ENCODE assay signal across 19 cellular contexts in the genomic region with DNA sequence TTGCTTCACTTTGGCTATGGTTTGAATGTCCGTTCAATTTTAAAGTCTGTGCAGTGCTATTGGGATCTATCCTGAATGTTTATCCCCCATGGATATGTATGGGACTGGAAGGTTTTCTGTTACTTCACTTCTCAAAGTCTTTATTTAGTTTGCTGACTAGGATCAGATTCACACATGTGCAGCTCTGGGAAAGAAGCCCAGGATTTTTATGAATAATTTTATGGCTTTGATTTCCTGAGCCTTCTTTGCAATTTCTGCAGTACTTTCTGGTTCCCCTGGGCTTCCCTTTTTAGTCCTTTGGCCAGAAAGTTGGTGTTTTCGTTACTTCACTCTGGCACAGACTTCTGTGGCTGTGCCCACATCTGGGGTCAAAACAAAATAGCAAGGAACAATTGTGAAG.
A peak's percentile ranks its signal among the peaks of the same experiment; 100 is the strongest.
DNase-seq lines count a peak whose midpoint lies in the region; ATAC-seq and TF ChIP-seq lines count a peak whose summit lies in the region.
"Had no signal": no experiment of that assay in that cellular context is flagged by ENCODE, and none has a peak within 500 bp of the region (broad histone marks: within the 10 kb centered on the region; RNA-seq: fewer than 3 reads in every experiment).

No MANE protein-coding gene starts in this region.

- intact Hi-C loops in sciatic nerve (cut with DNase I), result no loop called here

- ATAC-seq in sciatic nerve, result peak; percentile 80
- ATAC-seq: GM12878; naive thymus-derived CD8-positive, alpha-beta T cell; SK-N-SH treated with all-trans-retinoic acid at 6 μM for 48 hours had no signal

- TF ChIP-seq CTCF in AG09319 (IDR thresholded peaks at IDR 0.05; ENCODE audit: low read depth, low read length) (no peak), foreskin fibroblast (IDR thresholded peaks at IDR 0.05; ENCODE audit: low read depth, low read length) (no peak)

- DNase-seq in AG09319 (ENCODE audit: extremely low read depth, low read depth) (peak; percentile 4), MV-4-11 (lab: John Stamatoyannopoulos, UW) (peak; percentile 4), foreskin fibroblast (peak; percentile 16 to 37), sciatic nerve (ENCODE audit: low spot score) (no peak), NCI-H146 treated with DMSO at 0.1 percent for 48 hours (lab: John Stamatoyannopoulos, UW; ENCODE audit: unreplicated experiment) (no peak), NCI-H345 (lab: John Stamatoyannopoulos, UW) (no peak)
- DNase-seq in stimulated activated CD4-positive, alpha-beta T cell treated with anti-CD3 and anti-CD28 coated beads, Interleukin-12 subunit alpha, Interleukin-12 subunit beta, amount 100 ng/mL, for 4 hours, result no peak
- no peak for DNase-seq in activated effector memory CD4-positive, alpha-beta T cell treated with Interleukin-2 at 50 U/mL for 16 hours
- DNase-seq: activated CD4-positive, alpha-beta T cell treated with anti-CD3 and anti-CD28 coated beads for 4 hours; activated gamma-delta T cell; BE2C; Calu3; KG1; naive thymus-derived CD8-positive, alpha-beta T cell; NCI-H1092; NCI-H2107; NCI-H69 had no signal

- no peak overlapping the region for H3K4me3 ChIP-seq in foreskin fibroblast (ENCODE audit: low read depth in 1 of 2, low read length in 2 of 2)
- H3K4me3 ChIP-seq: GM12878 had no signal

Comparison
In these comparisons a context has a peak if more than half of its experiments do, and no peak if none do; other contexts are left out.
1. DNase-seq: peak in AG09319 (single experiment), MV-4-11 (single experiment) and foreskin fibroblast (2 of 2); none in sciatic nerve (single experiment), stimulated activated CD4-positive, alpha-beta T cell treated with anti-CD3 and anti-CD28 coated beads, Interleukin-12 subunit alpha, Interleukin-12 subunit beta, amount 100 ng/mL, for 4 hours (single experiment), NCI-H146 treated with DMSO at 0.1 percent for 48 hours (single experiment), NCI-H345 (single experiment) and activated effector memory CD4-positive, alpha-beta T cell treated with Interleukin-2 at 50 U/mL for 16 hours (single experiment).